8 cellular contexts compared by ENCODE assay signal in genomic region chr11:65013130-65013691, GRCh38. TPM values are rescaled to one million over a fixed set of nuclear protein-coding genes. Genes with fewer than 3 reads are reported as not detected.
DNase-seq lines count a peak whose midpoint lies in the region; ATAC-seq and TF ChIP-seq lines count a peak whose summit lies in the region.

No MANE protein-coding gene starts in this region.

- no peaks in the 10 kb centered on the region for H3K9me3 ChIP-seq in sigmoid colon

- H3K27ac ChIP-seq in angular gyrus (ENCODE audit: low read depth, low read length): peak overlapping the region; percentile 98
- H3K27ac ChIP-seq in sigmoid colon: peak overlapping the region; percentile 99 to 100 (median 100)

- peaks cover 0 to 4% (median under 1%) of the 10 kb centered on the region in 4 donors for H3K36me3 ChIP-seq in sigmoid colon

- H3K4me1 ChIP-seq in sigmoid colon: peaks cover 0 to 25% (median 19%) of the 10 kb centered on the region in 4 donors

- peak; percentile 69 for TF ChIP-seq CTCF in GM12872 (IDR thresholded peaks at IDR 0.05; ENCODE audit: insufficient read depth, low read depth, low read length)
- TF ChIP-seq CTCF in sigmoid colon (IDR thresholded peaks at IDR 0.05): peak in 2 of 4 experiments; percentile 63 to 86

- WGBS in sigmoid colon, 2 donors: 9 to 19% methylated on average over 14 of the region's 14 CpGs

- intact Hi-C loops in sigmoid colon (cut with DNase I): loop anchor here (2.0 to 5.0 kb wide), 2 partner anchors 72 to 84 kb away; partner anchors contain the start of genes CDCA5, VPS51 and ZFPL1

- TF ChIP-seq EP300 in sigmoid colon (IDR thresholded peaks at IDR 0.05): no peak

- DNase-seq in SKM-1 (lab: John Stamatoyannopoulos, UW; ENCODE audit: unreplicated experiment) (peak; percentile 92), hepatic stellate cell (ENCODE audit: low spot score) (peak; percentile 96), sigmoid colon (peak; percentile 97)

- no peak for TF ChIP-seq POLR2A in sigmoid colon (IDR thresholded peaks at IDR 0.05)

- no peaks in the 10 kb centered on the region for H3K27me3 ChIP-seq in sigmoid colon

- peak overlapping the region; percentile 60 to 92 (median 81) for H3K4me3 ChIP-seq in sigmoid colon

- ATAC-seq in HG03469 (IDR thresholded peaks at IDR 0.05; ENCODE audit: unreplicated experiment) (peak; percentile 39), HG03571 (IDR thresholded peaks at IDR 0.05; ENCODE audit: unreplicated experiment) (no peak), GM18511 (IDR thresholded peaks at IDR 0.05; ENCODE audit: unreplicated experiment) (no peak)

RNA-seq across cellular contexts. Expression of gene ARL2, which starts 0.7 kb away (rescaled TPM):
- total RNA-seq in sigmoid colon: 100 to 1,000 TPM in 3 of 4 donors, 10 to 100 TPM in 1; 99.2 to 157 (median 136) TPM
- polyA plus RNA-seq in sigmoid colon: 100 to 1,000 TPM in 2 of 3 donors, 10 to 100 TPM in 1; 92.9 to 124 (median 117) TPM

RNA-seq across cellular contexts. Expression of gene SNX15, which starts 14.0 kb away (rescaled TPM):
- 10 to 100 TPM; 20.1 to 36.6 (median 25.2) TPM for total RNA-seq in sigmoid colon
- 10 to 100 TPM; 21.8 to 31.4 (median 28.8) TPM for polyA plus RNA-seq in sigmoid colon

RNA-seq across cellular contexts. Expression of gene BATF2, which starts 16.4 kb away (rescaled TPM):
- total RNA-seq in sigmoid colon: 1 to 10 TPM; 1.8 to 4.7 (median 3.7) TPM
- 10 to 100 TPM; 11.6 to 31.3 (median 14.4) TPM for polyA plus RNA-seq in sigmoid colon

RNA-seq across cellular contexts. Expression of gene SAC3D1, which starts 27.8 kb away (rescaled TPM):
- total RNA-seq in sigmoid colon: 10 to 100 TPM in 3 of 4 donors, 1 to 10 TPM in 1; 9.1 to 17.8 (median 14.1) TPM
- polyA plus RNA-seq in sigmoid colon: 10 to 100 TPM; 10.2 to 20.3 (median 10.9) TPM

RNA-seq across cellular contexts. Expression of gene MAJIN, which starts 41.3 kb away (rescaled TPM):
- total RNA-seq in sigmoid colon: not detected
- under 1 TPM in 1 of 3 donors, not detected in 2; 0.25 TPM for polyA plus RNA-seq in sigmoid colon
